In the genomic region with DNA sequence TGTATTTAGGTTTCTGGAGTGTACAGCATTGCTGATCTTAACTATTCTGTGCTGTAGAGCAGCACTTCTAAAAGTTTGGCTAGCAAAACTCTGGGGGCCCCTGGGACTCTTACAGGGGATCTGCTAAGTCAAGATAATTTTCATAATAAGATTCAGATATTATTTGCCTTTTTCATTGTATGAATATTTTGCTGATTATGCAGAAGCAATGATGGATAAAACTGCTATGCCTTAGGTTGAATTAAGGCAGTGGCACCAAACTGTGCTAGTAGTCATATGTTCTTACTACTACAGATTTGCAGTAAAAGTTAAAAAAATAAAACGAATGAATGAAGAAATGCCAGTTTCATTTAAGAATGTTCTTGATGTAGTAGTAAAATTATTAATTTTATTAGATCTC, we compare ENCODE assay signal across 3 cellular contexts.
TF ChIP-seq lines count a peak whose summit lies in the region.

No MANE protein-coding gene starts in this region.

TF ChIP-seq in A549, 52 proteins besides CTCF, POLR2A, EP300 and RAD21:
- TF ChIP-seq ZFP36 (IDR thresholded peaks at IDR 0.05; ENCODE audit: borderline replicate concordance, partially characterized antibody) = no peak
- TF ChIP-seq MAFK (IDR thresholded peaks at IDR 0.05; ENCODE audit: partially characterized antibody) = peak; percentile 69

TF ChIP-seq in IMR-90, 13 proteins besides CTCF, POLR2A, EP300 and RAD21:
- peak; percentile 55 for TF ChIP-seq MAFK (IDR thresholded peaks at IDR 0.05; ENCODE audit: low read depth, low read length)
- TF ChIP-seq, protein P1, sequence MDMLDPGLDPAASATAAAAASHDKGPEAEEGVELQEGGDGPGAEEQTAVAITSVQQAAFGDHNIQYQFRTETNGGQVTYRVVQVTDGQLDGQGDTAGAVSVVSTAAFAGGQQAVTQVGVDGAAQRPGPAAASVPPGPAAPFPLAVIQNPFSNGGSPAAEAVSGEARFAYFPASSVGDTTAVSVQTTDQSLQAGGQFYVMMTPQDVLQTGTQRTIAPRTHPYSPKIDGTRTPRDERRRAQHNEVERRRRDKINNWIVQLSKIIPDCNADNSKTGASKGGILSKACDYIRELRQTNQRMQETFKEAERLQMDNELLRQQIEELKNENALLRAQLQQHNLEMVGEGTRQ (IDR thresholded peaks at IDR 0.05; ENCODE audit: low read depth, low read length) = no peak

TF ChIP-seq in K562, 482 proteins besides CTCF, POLR2A, EP300 and RAD21:
- TF ChIP-seq MAFF (IDR thresholded peaks at IDR 0.05; ENCODE audit: low read length) = 0 out of 2 replicates have a peak, but pooled peaks have one; percentile 12
- TF ChIP-seq ZNF316 (IDR thresholded peaks at IDR 0.05) = 0 out of 2 replicates have a peak, but pooled peaks have one; percentile 29
- no peak for TF ChIP-seq ZNF77 (CRISPR knock-in tag; IDR thresholded peaks at IDR 0.05)
